ENCODE assay signal across 8 cellular contexts in genomic region chrX:81202413-81202794, GRCh38.
DNase-seq lines count a peak whose midpoint lies in the region; ATAC-seq and TF ChIP-seq lines count a peak whose summit lies in the region.

No MANE protein-coding gene starts in this region.

- peaks cover 0 to 3% of the 10 kb centered on the region in 2 donors for H3K9me3 Mint-ChIP-seq in stimulated activated naive B cell treated with anti-CD40 and anti-IgM and Interleukin-4, amounts not matched to agents 10 μg/mL and 1 μg/mL and 100 μg/mL, for 72 hours

- ATAC-seq in HG03025 (IDR thresholded peaks at IDR 0.05; ENCODE audit: low FRiP score, unreplicated experiment) (peak; percentile 35), GM18519 (IDR thresholded peaks at IDR 0.05; ENCODE audit: low FRiP score, unreplicated experiment) (no peak), HG03520 (IDR thresholded peaks at IDR 0.05; ENCODE audit: unreplicated experiment) (no peak)
- peak; percentile 20 to 24 for ATAC-seq in stimulated activated naive B cell treated with anti-CD40 and anti-IgM and Interleukin-4, amounts not matched to agents 10 μg/mL and 1 μg/mL and 100 μg/mL, for 72 hours (replicated peaks)

- no peaks in the 10 kb centered on the region for H3K27me3 Mint-ChIP-seq in stimulated activated naive B cell treated with anti-CD40 and anti-IgM and Interleukin-4, amounts not matched to agents 10 μg/mL and 1 μg/mL and 100 μg/mL, for 72 hours

- peak overlapping the region; percentile 94 for H3K27ac Mint-ChIP-seq in stimulated activated naive B cell treated with anti-CD40 and anti-IgM and Interleukin-4, amounts not matched to agents 10 μg/mL and 1 μg/mL and 100 μg/mL, for 72 hours

- H3K4me1 Mint-ChIP-seq in stimulated activated naive B cell treated with anti-CD40 and anti-IgM and Interleukin-4, amounts not matched to agents 10 μg/mL and 1 μg/mL and 100 μg/mL, for 72 hours, result peaks cover 15 to 29% of the 10 kb centered on the region in 2 donors

- peak overlapping the region; percentile 70 for H3K4me3 ChIP-seq in AG09309 (ENCODE audit: control insufficient read depth, low read depth, low read length)
- H3K4me3 ChIP-seq in iPS-15b (ENCODE audit: low read depth, low read length), result peak overlapping the region; percentile 80

- H3K36me3 ChIP-seq in iPS-15b (ENCODE audit: control insufficient read depth, insufficient read depth, low read length), result no peaks in the 10 kb centered on the region

- H3K9me3 ChIP-seq in iPS-15b (ENCODE audit: control insufficient read depth, insufficient read depth, low read length), result no peaks in the 10 kb centered on the region

- peak overlapping the region; percentile 79 for H3K9ac ChIP-seq in iPS-15b (ENCODE audit: low read depth, low read length)

- DNase-seq in AG09309 (ENCODE audit: low read depth) (no peak), amniotic epithelial cell (ENCODE audit: low read depth) (peak; percentile 15), DMS79 treated with DMSO at 0.1 percent for 48 hours (lab: John Stamatoyannopoulos, UW) (no peak)
- no peak for DNase-seq in stimulated activated naive B cell treated with anti-CD40 and anti-IgM and Interleukin-4, amounts not matched to agents 10 μg/mL and 1 μg/mL and 100 μg/mL, for 72 hours

- TF ChIP-seq CTCF in AG09309 (IDR thresholded peaks at IDR 0.05; ENCODE audit: control insufficient read depth, insufficient read depth, low read depth, low read length, missing control alignments), result no peak

- H3K4me3 Mint-ChIP-seq in stimulated activated naive B cell treated with anti-CD40 and anti-IgM and Interleukin-4, amounts not matched to agents 10 μg/mL and 1 μg/mL and 100 μg/mL, for 72 hours, result peak overlapping the region; percentile 83 to 93

- no peaks in the 10 kb centered on the region for H3K27me3 ChIP-seq in iPS-15b (ENCODE audit: control insufficient read depth, insufficient read depth, low read length)

- no peaks in the 10 kb centered on the region for H3K4me1 ChIP-seq in iPS-15b (ENCODE audit: control insufficient read depth, insufficient read depth, low read length)

- H3K36me3 Mint-ChIP-seq in stimulated activated naive B cell treated with anti-CD40 and anti-IgM and Interleukin-4, amounts not matched to agents 10 μg/mL and 1 μg/mL and 100 μg/mL, for 72 hours, result peaks cover 9 to 15% of the 10 kb centered on the region in 2 donors

Comparison
In these comparisons a context has a peak if more than half of its experiments do, and no peak if none do; other contexts are left out.
1. ATAC-seq: peak in HG03025 (single experiment) and stimulated activated naive B cell treated with anti-CD40 and anti-IgM and Interleukin-4, amounts not matched to agents 10 μg/mL and 1 μg/mL and 100 μg/mL, for 72 hours (2 of 2); none in GM18519 (single experiment) and HG03520 (single experiment).